In the genomic region with DNA sequence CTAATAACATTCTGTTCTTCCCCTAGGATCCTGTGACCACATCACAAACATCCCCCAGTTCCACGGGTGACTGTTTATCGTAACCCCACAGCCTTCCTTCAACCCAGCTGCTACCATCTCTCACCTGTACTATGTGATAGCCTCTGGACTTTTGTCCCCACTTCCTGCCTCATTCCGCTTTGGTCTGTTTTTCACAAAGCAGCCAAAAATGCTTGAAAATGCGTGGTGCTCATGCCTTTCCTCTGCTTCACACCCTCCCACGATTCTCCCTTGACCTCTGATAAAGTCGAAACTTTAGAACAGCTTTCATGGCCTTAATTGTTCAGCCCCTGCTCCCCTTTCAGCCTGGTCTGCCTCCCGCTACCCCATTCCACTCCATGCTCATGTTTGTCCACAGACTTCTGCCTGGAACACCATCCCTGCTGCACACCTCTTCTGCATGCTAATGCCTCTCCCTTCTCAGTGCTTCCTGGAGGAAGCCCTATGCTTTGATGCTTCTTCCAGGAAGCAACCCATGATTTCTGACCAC, we compare ENCODE assay signal across 19 cellular contexts.
DNase-seq lines count a peak whose midpoint lies in the region; ATAC-seq and TF ChIP-seq lines count a peak whose summit lies in the region.
"Had no signal": no experiment of that assay in that cellular context is flagged by ENCODE, and none has a peak within 500 bp of the region (broad histone marks: within the 10 kb centered on the region; RNA-seq: fewer than 3 reads in every experiment).

No MANE protein-coding gene starts in this region.

- peaks cover 5% of the 10 kb centered on the region for H3K9me3 Mint-ChIP-seq in mesothelial cell of epicardium
- H3K9me3 Mint-ChIP-seq: CD4-positive, alpha-beta T cell had no signal

- no peak overlapping the region for H2AK5ac ChIP-seq in neuronal stem cell (ENCODE audit: low read depth, low read length)

- H2BK15ac ChIP-seq in neuronal stem cell (ENCODE audit: low read length) = no peak overlapping the region

- H3K9me3 ChIP-seq in neuronal stem cell (replicated peaks in 1 of 2; ENCODE audit: control insufficient read depth in 2 of 2, insufficient read depth in 1 of 2, low read depth in 1 of 2, low read length in 2 of 2) = no peaks in the 10 kb centered on the region
- H3K9me3 ChIP-seq: BE2C had no signal

- WGBS in neuronal stem cell (ENCODE audit: extremely low coverage in 2 of 2, insufficient read length in 2 of 2, insufficient replicate concordance in 1 of 2), 2 donors = no CpG with 5 or more reads among the region's 7 CpGs

- H3K27ac Mint-ChIP-seq in mesothelial cell of epicardium = no peak overlapping the region
- H3K27ac Mint-ChIP-seq: CD4-positive, alpha-beta T cell had no signal

- H3K27me3 ChIP-seq in neuronal stem cell (ENCODE audit: control insufficient read depth in 3 of 3, insufficient read depth in 3 of 3, low read depth in 1 of 3, low read length in 3 of 3) = no peaks in the 10 kb centered on the region
- H3K27me3 ChIP-seq: BE2C had no signal

- no peak overlapping the region for H4K8ac ChIP-seq in neuronal stem cell (ENCODE audit: low read depth, low read length)

- H3K4ac ChIP-seq in neuronal stem cell (ENCODE audit: low read length) = no peak overlapping the region

- no peaks in the 10 kb centered on the region for H3K79me1 ChIP-seq in neuronal stem cell (ENCODE audit: low read depth, low read length)

- H3K23ac ChIP-seq in neuronal stem cell (ENCODE audit: low read depth, low read length, poor library complexity) = no peak overlapping the region

- H3K27ac ChIP-seq in C4-2B (peak overlapping the region; percentile 68; the same call in 1 of the 2 replicates), neuronal stem cell (replicated peaks; ENCODE audit: low read length) (no peak overlapping the region)
- H3K27ac ChIP-seq: SK-N-MC had no signal

- H3K36me3 ChIP-seq in neuronal stem cell (replicated peaks in 1 of 2; ENCODE audit: control insufficient read depth in 2 of 2, insufficient read depth in 2 of 2, low read length in 2 of 2) = no peaks in the 10 kb centered on the region
- H3K36me3 ChIP-seq: BE2C had no signal

- TF ChIP-seq CTCF in C4-2B (conservative IDR thresholded peaks at IDR 0.05) (no peak), mesothelial cell of epicardium (IDR thresholded peaks at IDR 0.05; ENCODE audit: unreplicated experiment) (no peak)

- H3K9ac ChIP-seq in neuronal stem cell (ENCODE audit: low read depth, low read length, poor library complexity) = no peak overlapping the region

- H3K18ac ChIP-seq in neuronal stem cell (ENCODE audit: low read length) = no peak overlapping the region

- no peak overlapping the region for H4K91ac ChIP-seq in neuronal stem cell (ENCODE audit: low read depth, low read length, poor library complexity)

- peak; percentile 36 for ATAC-seq in left lobe of liver

- H2BK120ac ChIP-seq in neuronal stem cell (ENCODE audit: low read depth, low read length) = no peak overlapping the region

- no peaks in the 10 kb centered on the region for H3K36me3 Mint-ChIP-seq in mesothelial cell of epicardium

- H2BK5ac ChIP-seq in neuronal stem cell (ENCODE audit: low read length) = no peak overlapping the region

- no peak overlapping the region for H3K4me2 ChIP-seq in neuronal stem cell (ENCODE audit: insufficient read depth, low read length, poor library complexity, severe bottlenecking)

- DNase-seq in NCI-H226 = peak; percentile 14
- peak; percentile 58 for DNase-seq in left lobe of liver (ENCODE audit: low spot score)
- DNase-seq in neuronal stem cell (ENCODE audit: low spot score) = no peak
- no peak for DNase-seq in mesothelial cell of epicardium (ENCODE audit: low spot score in 2 of 2, unreplicated experiment in 2 of 2)
- DNase-seq in iPS-NIHi7 (ENCODE audit: extremely low spot score) = no peak
- no peak for DNase-seq in epidermal melanocyte (ENCODE audit: insufficient read length, low spot score)
- DNase-seq: BE2C; CD4-positive, alpha-beta T cell; DMS79; HCEC 1CT; KBM-7; MV-4-11; NCI-H1417; NCI-H2107; NCI-H2227 treated with DMSO at 0.1 percent for 48 hours; NCI-H524; SHP77 had no signal

- H2AFZ ChIP-seq in neuronal stem cell (ENCODE audit: low read length) = peak overlapping the region; percentile 6

- peaks cover 7 to 8% of the 10 kb centered on the region in 2 donors for H3K4me1 ChIP-seq in neuronal stem cell (ENCODE audit: control insufficient read depth in 2 of 2, insufficient read depth in 1 of 2, low read depth in 1 of 2, low read length in 2 of 2)
- H3K4me1 ChIP-seq: BE2C had no signal

- H3K4me1 Mint-ChIP-seq in mesothelial cell of epicardium = peaks cover 26% of the 10 kb centered on the region

- H3K14ac ChIP-seq in neuronal stem cell (ENCODE audit: low read length) = no peak overlapping the region

- H3K27me3 Mint-ChIP-seq in mesothelial cell of epicardium (ENCODE audit: low read depth) = no peaks in the 10 kb centered on the region
- H3K27me3 Mint-ChIP-seq: CD4-positive, alpha-beta T cell had no signal

- H3K4me3 ChIP-seq in neuronal stem cell (ENCODE audit: low read length in 2 of 2) = no peak overlapping the region
- H3K4me3 ChIP-seq: SK-N-MC had no signal

- no peak overlapping the region for H2BK12ac ChIP-seq in neuronal stem cell (ENCODE audit: low read length)

- H3K4me3 Mint-ChIP-seq in mesothelial cell of epicardium = no peak overlapping the region
- H3K4me3 Mint-ChIP-seq: CD4-positive, alpha-beta T cell had no signal

Comparison
In these comparisons a context has a peak if more than half of its experiments do, and no peak if none do; other contexts are left out.
1. DNase-seq: peak in NCI-H226 (single experiment) and left lobe of liver (single experiment); none in neuronal stem cell (single experiment), mesothelial cell of epicardium (0 of 2), iPS-NIHi7 (single experiment) and epidermal melanocyte (single experiment).